ENCODE assay signal across 12 cellular contexts in the genomic region with DNA sequence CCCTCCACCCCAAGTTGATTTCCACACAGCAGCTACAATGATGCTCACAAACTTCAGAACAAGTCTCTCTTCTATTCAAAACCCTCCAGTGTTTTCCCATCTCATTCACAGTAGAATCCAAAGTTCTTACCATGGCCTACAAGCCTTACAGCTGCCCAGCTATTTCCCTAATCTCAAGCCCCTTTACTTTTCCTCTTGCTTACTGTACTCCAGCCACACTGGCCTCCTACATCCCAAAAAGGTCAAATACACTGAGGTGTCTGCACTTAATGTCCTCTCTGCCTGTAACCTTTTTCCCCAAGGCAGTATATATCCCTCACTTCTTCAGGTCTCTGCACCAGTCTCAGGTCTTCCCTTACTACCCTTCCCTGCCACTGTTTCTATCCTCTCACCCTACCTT. TPM values are rescaled to one million over a fixed set of nuclear protein-coding genes. Genes with fewer than 3 reads are reported as not detected.
DNase-seq lines count a peak whose midpoint lies in the region; ATAC-seq, FAIRE-seq and TF ChIP-seq lines count a peak whose summit lies in the region.
"Had no signal": no experiment of that assay in that cellular context is flagged by ENCODE, and none has a peak within 500 bp of the region (broad histone marks: within the 10 kb centered on the region; RNA-seq: fewer than 3 reads in every experiment).

No MANE protein-coding gene starts in this region.

- no peaks in the 10 kb centered on the region for H3K27me3 ChIP-seq in CD4-positive, alpha-beta T cell (ENCODE audit: control insufficient read depth, insufficient read depth, low read length)
- H3K27me3 ChIP-seq in K562 (ENCODE audit: control insufficient read depth in 2 of 2, insufficient read depth in 2 of 2, low read length in 2 of 2): no peaks in the 10 kb centered on the region
- H3K27me3 ChIP-seq in neural progenitor cell: no peaks in the 10 kb centered on the region

- H3K36me3 ChIP-seq in K562 (ENCODE audit: control insufficient read depth, insufficient read depth, low read length) (peaks cover 6% of the 10 kb centered on the region; the same call in 1 of the 3 replicates), neural progenitor cell (no peaks in the 10 kb centered on the region)

- H3K27ac ChIP-seq in CD4-positive, alpha-beta T cell (ENCODE audit: low read depth, low read length): no peak overlapping the region
- H3K27ac ChIP-seq in K562 (ENCODE audit: extremely low read depth, low read depth, low read length) (peak overlapping the region; percentile 20; the same call in 2 of the 3 replicates), neural progenitor cell (no peak overlapping the region)

- no peaks in the 10 kb centered on the region for H3K9me1 ChIP-seq in K562 (ENCODE audit: control insufficient read depth, insufficient read depth, low read length)

- no peaks in the 10 kb centered on the region for H3K9me3 ChIP-seq in CD4-positive, alpha-beta T cell (ENCODE audit: control insufficient read depth, low read length)
- H3K9me3 ChIP-seq in K562 (replicated peaks; ENCODE audit: control insufficient read depth, insufficient read depth, low read depth, low read length) (no peaks in the 10 kb centered on the region), neural progenitor cell (ENCODE audit: low read depth) (no peaks in the 10 kb centered on the region)

- no peak for TF ChIP-seq CTCF in CD4-positive, alpha-beta T cell (IDR thresholded peaks at IDR 0.05)
- no peak for TF ChIP-seq CTCF in HFFc6 (IDR thresholded peaks at IDR 0.05)
- TF ChIP-seq CTCF in K562 (IDR thresholded peaks at IDR 0.05 in 2 of 3, conservative IDR thresholded peaks at IDR 0.05 in 1 of 3; ENCODE audit: insufficient read depth in 2 of 3, low read depth in 1 of 3, low read length in 3 of 3): no peak
- TF ChIP-seq CTCF in neural progenitor cell (IDR thresholded peaks at IDR 0.05): no peak

- in situ Hi-C loops in K562 (cut with MboI): no loop called here

- H3K9ac ChIP-seq in K562 (ENCODE audit: insufficient read depth in 1 of 2, low read depth in 2 of 2, low read length in 2 of 2): peak overlapping the region in 1 of 2 experiments; percentile 26; a peak in 2 of 4 replicates
- H3K9ac ChIP-seq in neural progenitor cell: no peak overlapping the region

- H4K20me1 ChIP-seq in K562 (replicated peaks; ENCODE audit: control insufficient read depth, insufficient read depth, low read length) (no peaks in the 10 kb centered on the region), neural progenitor cell (ENCODE audit: low read depth) (peaks cover 36% of the 10 kb centered on the region)

- TF ChIP-seq EP300 in K562 (IDR thresholded peaks at IDR 0.05; ENCODE audit: low read length): no peak

- H3F3A ChIP-seq in neural progenitor cell (ENCODE audit: low read depth): peaks cover 9% of the 10 kb centered on the region

- H3K27ac Mint-ChIP-seq in CD4-positive, alpha-beta T cell: peak overlapping the region; percentile 95
- H3K27ac Mint-ChIP-seq in HFFc6 (peak overlapping the region; percentile 12; the same call in 1 of the 2 replicates), neural progenitor cell (no peak overlapping the region)

- POLR2A ChIA-PET in CD4-positive, alpha-beta T cell (lab: Charles Lee): interaction anchor here (0.6 to 11.6 kb wide), 7 partner anchors 7 to 406 kb away, joined by 3 to 116 read pairs (median 3); no protein-coding TSS in a partner anchor
- POLR2A ChIA-PET in K562 (lab: Yijun Ruan, JAX): interaction anchor here (0.7 to 1.6 kb wide), 5 partner anchors 15 to 34 kb away, joined by 3 to 4 read pairs (median 4); no protein-coding TSS in a partner anchor

- H3K79me2 ChIP-seq in K562 (ENCODE audit: control insufficient read depth, insufficient read depth, low read length) (peaks cover 74% of the 10 kb centered on the region), neural progenitor cell (ENCODE audit: low read depth) (peaks cover 73% of the 10 kb centered on the region)

- no peak for DNase-seq in CD4-positive, alpha-beta T cell
- DNase-seq in HFFc6 (no peak), K562 (ENCODE audit: extremely low read depth in 1 of 4, low spot score in 3 of 4) (no peak), neural progenitor cell (ENCODE audit: low spot score) (no peak)
- no peak for DNase-seq in stimulated activated CD4-positive, alpha-beta T cell treated with anti-CD3 and anti-CD28 coated beads, Interleukin-15, amount 100 ng/mL, for 24 hours
- DNase-seq: KBM-7, kidney glomerular epithelial cell, RPMI8226 had no signal

- H3K4me2 ChIP-seq in K562 (ENCODE audit: insufficient read depth, low read length): peak overlapping the region; percentile 91
- H3K4me2 ChIP-seq in neural progenitor cell: no peak overlapping the region

- TF ChIP-seq RAD21 in K562 (CRISPR knock-in tag; conservative IDR thresholded peaks at IDR 0.05 in 1 of 2, IDR thresholded peaks at IDR 0.05 in 1 of 2): no peak

- TF ChIP-seq POLR2A in K562 (conservative IDR thresholded peaks at IDR 0.05): no peak

- CTCF ChIA-PET in CD4-positive, alpha-beta T cell (lab: Charles Lee): interaction anchor here (1.1 to 4.5 kb wide), 5 partner anchors 8 to 114 kb away, joined by 3 to 14 read pairs (median 3); no protein-coding TSS in a partner anchor
- CTCF ChIA-PET in K562 (lab: Yijun Ruan, JAX; ENCODE audit: low intra/inter-chr PET ratio): no interaction called here

- no peak overlapping the region for H3K4me3 ChIP-seq in K562
- H3K4me3 ChIP-seq in neural progenitor cell: no peak overlapping the region

- intact Hi-C loops in CD4-positive, alpha-beta T cell (cut with DNase I, micrococcal nuclease): loop anchor here (2.0 to 10.0 kb wide), 3 partner anchors 40 to 133 kb away; a partner anchor contains a TSS
- intact Hi-C loops in K562 (cut with micrococcal nuclease): no loop called here

- ATAC-seq in CD4-positive, alpha-beta T cell (ENCODE audit: poor library complexity): no peak
- ATAC-seq in K562: no peak
- no peak for ATAC-seq in GM19397 (IDR thresholded peaks at IDR 0.05; ENCODE audit: unreplicated experiment)
- no peak for ATAC-seq in HG02610 (IDR thresholded peaks at IDR 0.05; ENCODE audit: unreplicated experiment)
- no peak for ATAC-seq in GM19452 (IDR thresholded peaks at IDR 0.05; ENCODE audit: unreplicated experiment)
- ATAC-seq: activated CD4-positive, CD25-positive, alpha-beta regulatory T cell treated with anti-CD3 and anti-CD28 coated beads, Interleukin-2, amount 50 U/mL, for 24 hours had no signal

- BruUV-seq in K562 (replicated peaks; lab: Mats Ljungman, UMichigan): no TSS peak

- peak overlapping the region; percentile 98 for H3K4me3 Mint-ChIP-seq in CD4-positive, alpha-beta T cell
- H3K4me3 Mint-ChIP-seq in HFFc6 (peak overlapping the region; percentile 94), neural progenitor cell (peak overlapping the region; percentile 10)

- FAIRE-seq in K562 (lab: Jason Lieb, UNC): no peak

- H3K27me3 Mint-ChIP-seq in CD4-positive, alpha-beta T cell: no peaks in the 10 kb centered on the region
- no peaks in the 10 kb centered on the region for H3K27me3 Mint-ChIP-seq in HFFc6 (ENCODE audit: insufficient read depth)
- peaks cover 2% of the 10 kb centered on the region for H3K27me3 Mint-ChIP-seq in neural progenitor cell (ENCODE audit: insufficient read depth, low read depth)

- H3K9me3 Mint-ChIP-seq in CD4-positive, alpha-beta T cell: no peaks in the 10 kb centered on the region
- H3K9me3 Mint-ChIP-seq in HFFc6 (no peaks in the 10 kb centered on the region), neural progenitor cell (no peaks in the 10 kb centered on the region)

- H2AFZ ChIP-seq in K562 (ENCODE audit: low read depth, low read length) (no peak overlapping the region), neural progenitor cell (replicated peaks) (no peak overlapping the region)

- peaks cover 81% of the 10 kb centered on the region for H3K4me1 Mint-ChIP-seq in CD4-positive, alpha-beta T cell (ENCODE audit: low read depth)
- H3K4me1 Mint-ChIP-seq in HFFc6 (ENCODE audit: low read depth) (peaks cover 60% of the 10 kb centered on the region), neural progenitor cell (peaks cover 23% of the 10 kb centered on the region)

- peaks cover 31% of the 10 kb centered on the region for H3K36me3 Mint-ChIP-seq in CD4-positive, alpha-beta T cell (ENCODE audit: low read depth)
- H3K36me3 Mint-ChIP-seq in HFFc6 (ENCODE audit: low read depth) (peaks cover 10% of the 10 kb centered on the region; the same call in 1 of the 2 replicates), neural progenitor cell (no peaks in the 10 kb centered on the region)

- H3K4me1 ChIP-seq in K562 (replicated peaks in 1 of 2; ENCODE audit: control insufficient read depth in 2 of 2, insufficient read depth in 2 of 2, low read length in 2 of 2) (peaks cover 6 to 41% of the 10 kb centered on the region in 2 experiments), neural progenitor cell (peaks cover 12% of the 10 kb centered on the region)

TF ChIP-seq in K562, 482 proteins besides CTCF, POLR2A, EP300 and RAD21 (continues in another document):
- TF ChIP-seq, protein P1, sequence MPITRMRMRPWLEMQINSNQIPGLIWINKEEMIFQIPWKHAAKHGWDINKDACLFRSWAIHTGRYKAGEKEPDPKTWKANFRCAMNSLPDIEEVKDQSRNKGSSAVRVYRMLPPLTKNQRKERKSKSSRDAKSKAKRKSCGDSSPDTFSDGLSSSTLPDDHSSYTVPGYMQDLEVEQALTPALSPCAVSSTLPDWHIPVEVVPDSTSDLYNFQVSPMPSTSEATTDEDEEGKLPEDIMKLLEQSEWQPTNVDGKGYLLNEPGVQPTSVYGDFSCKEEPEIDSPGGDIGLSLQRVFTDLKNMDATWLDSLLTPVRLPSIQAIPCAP (CRISPR knock-in tag; IDR thresholded peaks at IDR 0.05; ENCODE audit: borderline replicate concordance): no peak

RNA-seq across cellular contexts. Expression of a gene that starts 2.6 kb away (rescaled TPM):
- total RNA-seq in CD4-positive, alpha-beta T cell: 10 to 100 TPM; 63.8 to 67.1 TPM
- 10 to 100 TPM; 75.7 to 82.9 (median 80.3) TPM for total RNA-seq in HFFc6 (2021; fragmentation: NEBNext Ultra II Directional; extraction: Animal tissue kit (Norgen Biotek cat#: 25700))
- 4.2 and 14.3 TPM in 2 replicates for total RNA-seq in K562 (2011; cell fraction: chromatin; rRNA removed; ENCODE audit: low replicate concordance)
- 2.2 and 3.4 TPM in 2 replicates for total RNA-seq in K562 (2011; cell fraction: nucleolus; rRNA removed)
- total RNA-seq in K562 (2011; cell fraction: nucleoplasm; rRNA removed): 7.9 and 18.7 TPM in 2 replicates
- total RNA-seq in K562 (2014; rRNA removed) (13.4 and 19.0 TPM in 2 replicates), K562 (2014; rRNA removed; fragmentation: Illumina TruSeq; extraction: Trizol) (32.5 and 40.1 TPM in 2 replicates), K562 (2015; rRNA removed; fragmentation: Illumina TruSeq; extraction: Trizol) (19.4 and 24.5 TPM in 2 replicates), K562 (2021) (57.6 and 60.7 TPM in 2 replicates), neural progenitor cell (ENCODE audit: low replicate concordance) (10.4 and 27.5 TPM in 2 replicates)
- polyA plus RNA-seq in K562 (2011; rRNA removed) (49.0 and 77.3 TPM in 2 replicates), K562 (2014; fragmentation: Illumina TruSeq; extraction: Trizol) (68.8 and 86.2 TPM in 2 replicates), K562 (2014; fragmentation: Nextera tagmentation; extraction: Ambion mirVana) (10 to 100 TPM; 21.3 to 28.9 TPM), K562 (2014; rRNA removed) (45.9 and 48.2 TPM in 2 replicates)
- polyA plus RNA-seq in K562 (2011; cell fraction: cytosol; rRNA removed): 11.3 and 24.6 TPM in 2 replicates
- polyA plus RNA-seq in K562 (2011; cell fraction: nucleus; rRNA removed): 6.6 and 11.5 TPM in 2 replicates
- polyA plus RNA-seq in K562 (2012): 68.6 and 95.0 TPM in 2 replicates
- polyA minus RNA-seq in K562 (2011; rRNA and poly(A)+ RNA removed): 49.7 and 52.8 TPM in 2 replicates
- 20.3 and 24.0 TPM in 2 replicates for polyA minus RNA-seq in K562 (2011; cell fraction: cytosol; rRNA and poly(A)+ RNA removed)
- 4.7 and 9.1 TPM in 2 replicates for polyA minus RNA-seq in K562 (2011; cell fraction: nucleus; rRNA and poly(A)+ RNA removed)

Comparison
In these comparisons a context has a peak if more than half of its experiments do, and no peak if none do; other contexts are left out.
1. H3K4me3 Mint-ChIP-seq: peak in every context shown above with its lines; median percentile 98 in CD4-positive, alpha-beta T cell; 94 in HFFc6; 10 in neural progenitor cell.